Comparison of ENCODE assay signal across 8 cellular contexts in genomic region chr2:219434718-219435525, GRCh38. TPM values are rescaled to one million over a fixed set of nuclear protein-coding genes. Genes with fewer than 3 reads are reported as not detected.
A peak's percentile ranks its signal among the peaks of the same experiment; 100 is the strongest.
DNase-seq lines count a peak whose midpoint lies in the region; ATAC-seq, FAIRE-seq and TF ChIP-seq lines count a peak whose summit lies in the region.

Gene SPEG, plus strand, starts transcription at chr2:219434843. Its CDS starts 135 bp downstream, at chr2:219434978.

- H2AFZ ChIP-seq in GM23338: peak within 1 kb of the TSS; percentile 43
- peak within 1 kb of the TSS; percentile 79 for H2AFZ ChIP-seq in K562 (ENCODE audit: low read depth, low read length)

- in situ Hi-C loops in K562 (cut with MboI) (loop anchor here (5.0 kb wide), 1 partner anchor 33 kb away; no protein-coding TSS in a partner anchor), GM13976 (cut with MboI; ENCODE audit: low sequenced_read_pairs, unreplicated experiment) (no loop called here)

- no peak for TF ChIP-seq RAD21 in K562 (CRISPR knock-in tag; conservative IDR thresholded peaks at IDR 0.05 in 1 of 2, IDR thresholded peaks at IDR 0.05 in 1 of 2)

- BruUV-seq in K562 (replicated peaks; lab: Mats Ljungman, UMichigan): no TSS peak

- H3K79me2 ChIP-seq in GM23338 (replicated peaks; ENCODE audit: insufficient read depth) (no peaks in the 10 kb centered on the region), K562 (ENCODE audit: control insufficient read depth, insufficient read depth, low read length) (no peaks in the 10 kb centered on the region)

- no peak for TF ChIP-seq POLR2A in K562 (conservative IDR thresholded peaks at IDR 0.05)

- intact Hi-C loops in K562 (cut with micrococcal nuclease): loop anchor here (1.0 kb wide), 1 partner anchor 32 kb away; no protein-coding TSS in a partner anchor

- no peak within 1 kb of the TSS for H3K27ac Mint-ChIP-seq in GM23338

- 64% methylated on average over 4 of the region's 77 CpGs for WGBS in K562 (ENCODE audit: insufficient coverage, low coverage, missing lambda C conversion rate)

- H3K4me2 ChIP-seq in GM23338: peak within 1 kb of the TSS; percentile 90
- peak within 1 kb of the TSS; percentile 18; the same call in 1 of the 2 replicates for H3K4me2 ChIP-seq in K562 (ENCODE audit: insufficient read depth, low read length)

- H3K4me3 Mint-ChIP-seq in GM23338: peak within 1 kb of the TSS; percentile 73

- POLR2A ChIA-PET in K562 (lab: Yijun Ruan, JAX): no interaction called here

- H3K4me1 ChIP-seq in GM23338 (ENCODE audit: insufficient read depth): no peaks in the 10 kb centered on the region; the same call in 1 of the 2 replicates
- peaks cover 6 to 23% of the 10 kb centered on the region in 2 experiments; a peak in 4 of 5 replicates for H3K4me1 ChIP-seq in K562 (replicated peaks in 1 of 2; ENCODE audit: control insufficient read depth in 2 of 2, insufficient read depth in 2 of 2, low read length in 2 of 2)
- peaks cover 2% of the 10 kb centered on the region for H3K4me1 ChIP-seq in iPS-15b (ENCODE audit: control insufficient read depth, insufficient read depth, low read length)
- peaks cover 43% of the 10 kb centered on the region for H3K4me1 ChIP-seq in rectal smooth muscle tissue (ENCODE audit: control insufficient read depth, insufficient read depth, low read length)

- ATAC-seq in GM23338 (peak; percentile 67), K562 (no peak), HG03135 (IDR thresholded peaks at IDR 0.05; ENCODE audit: unreplicated experiment) (no peak), GM21423 (IDR thresholded peaks at IDR 0.05; ENCODE audit: unreplicated experiment) (no peak)

- H3K36me3 ChIP-seq in GM23338 (ENCODE audit: insufficient read depth) (no peaks in the 10 kb centered on the region), K562 (ENCODE audit: control insufficient read depth, insufficient read depth, low read length) (no peaks in the 10 kb centered on the region), iPS-15b (ENCODE audit: control insufficient read depth, insufficient read depth, low read length) (no peaks in the 10 kb centered on the region), rectal smooth muscle tissue (ENCODE audit: control insufficient read depth, insufficient read depth, low read length) (no peaks in the 10 kb centered on the region)

- H3K9me2 ChIP-seq in GM23338 (ENCODE audit: insufficient read depth): no peaks in the 10 kb centered on the region

- H3K9ac ChIP-seq in K562 (ENCODE audit: insufficient read depth in 1 of 2, low read depth in 2 of 2, low read length in 2 of 2) (peak within 1 kb of the TSS in 1 of 2 experiments; percentile 17; a peak in 1 of 4 replicates), iPS-15b (ENCODE audit: low read depth, low read length) (peak within 1 kb of the TSS; percentile 74), rectal smooth muscle tissue (ENCODE audit: low read length) (peak within 1 kb of the TSS; percentile 26)

- CTCF ChIA-PET in K562 (lab: Yijun Ruan, JAX; ENCODE audit: low intra/inter-chr PET ratio): interaction anchor here (0.6 to 2.4 kb wide), 2 partner anchors 31 to 275 kb away, joined by 3 to 21 read pairs; no protein-coding TSS in a partner anchor

- no peaks in the 10 kb centered on the region; the same call in 2 of the 3 replicates for H3K36me3 Mint-ChIP-seq in GM23338 (ENCODE audit: low read depth)

- H3K9me1 ChIP-seq in K562 (ENCODE audit: control insufficient read depth, insufficient read depth, low read length): peaks cover 2% of the 10 kb centered on the region

- H4K20me1 ChIP-seq in GM23338 (replicated peaks; ENCODE audit: insufficient read depth) (no peaks in the 10 kb centered on the region), K562 (replicated peaks; ENCODE audit: control insufficient read depth, insufficient read depth, low read length) (no peaks in the 10 kb centered on the region)

- FAIRE-seq in K562 (lab: Jason Lieb, UNC): no peak

- peak within 1 kb of the TSS; percentile 7; the same call in 1 of the 2 replicates for H3K27ac ChIP-seq in GM23338 (ENCODE audit: low read depth)
- no peak within 1 kb of the TSS; the same call in 2 of the 3 replicates for H3K27ac ChIP-seq in K562 (ENCODE audit: extremely low read depth, low read depth, low read length)
- H3K27ac ChIP-seq in rectal smooth muscle tissue (ENCODE audit: low read depth, low read length): peak within 1 kb of the TSS; percentile 99

- H3K9me3 ChIP-seq in K562 (replicated peaks; ENCODE audit: control insufficient read depth, insufficient read depth, low read depth, low read length): no peaks in the 10 kb centered on the region
- no peaks in the 10 kb centered on the region for H3K9me3 ChIP-seq in iPS-15b (ENCODE audit: control insufficient read depth, insufficient read depth, low read length)

- H3K4me3 ChIP-seq in GM23338 (peak within 1 kb of the TSS; percentile 62), K562 (no peak within 1 kb of the TSS), iPS-15b (ENCODE audit: low read depth, low read length) (peak within 1 kb of the TSS; percentile 59), rectal smooth muscle tissue (ENCODE audit: low read length) (peak within 1 kb of the TSS; percentile 50)

- no peak for TF ChIP-seq EP300 in K562 (IDR thresholded peaks at IDR 0.05; ENCODE audit: low read length)

- H3K27me3 ChIP-seq in GM23338 (ENCODE audit: insufficient read depth) (peaks cover 42% of the 10 kb centered on the region), K562 (ENCODE audit: control insufficient read depth in 2 of 2, insufficient read depth in 2 of 2, low read length in 2 of 2) (no peaks in the 10 kb centered on the region), iPS-15b (ENCODE audit: control insufficient read depth, insufficient read depth, low read length) (peaks cover 31% of the 10 kb centered on the region), rectal smooth muscle tissue (ENCODE audit: control insufficient read depth, insufficient read depth, low read length) (peaks cover 5% of the 10 kb centered on the region)

- H3K4me1 Mint-ChIP-seq in GM23338: peaks cover 8% of the 10 kb centered on the region

- no peak for TF ChIP-seq CTCF in GM23338 (conservative IDR thresholded peaks at IDR 0.05; ENCODE audit: low read depth in 2 of 2)
- no peak for TF ChIP-seq CTCF in K562 (IDR thresholded peaks at IDR 0.05 in 2 of 3, conservative IDR thresholded peaks at IDR 0.05 in 1 of 3; ENCODE audit: insufficient read depth in 2 of 3, low read depth in 1 of 3, low read length in 3 of 3)
- TF ChIP-seq CTCF in GM13976 (IDR thresholded peaks at IDR 0.05; ENCODE audit: borderline replicate concordance, control extremely low read depth, extremely low read depth, insufficient read depth, missing control alignments): no peak

- peaks cover 15% of the 10 kb centered on the region for H3K27me3 Mint-ChIP-seq in GM23338 (ENCODE audit: insufficient read depth, low read depth, poor library complexity)

- no peaks in the 10 kb centered on the region for H3K9me3 Mint-ChIP-seq in GM23338

- H3F3A ChIP-seq in GM23338 (replicated peaks; ENCODE audit: low read depth): no peaks in the 10 kb centered on the region

- DNase-seq in GM23338 (ENCODE audit: low spot score) (peak; percentile 62), K562 (ENCODE audit: extremely low read depth in 1 of 4, low spot score in 3 of 4) (no peak), GM13976 (ENCODE audit: low spot score) (no peak), germinal center (ENCODE audit: low spot score) (no peak)

TF ChIP-seq in GM23338, 12 proteins besides CTCF, POLR2A, EP300 and RAD21 (continues in another document):
- no peak for TF ChIP-seq JUNB (IDR thresholded peaks at IDR 0.05; ENCODE audit: unreplicated experiment)
- TF ChIP-seq ZNF114 (CRISPR knock-in tag; IDR thresholded peaks at IDR 0.05): no peak

TF ChIP-seq in K562, 482 proteins besides CTCF, POLR2A, EP300 and RAD21 (continues in another document):
- TF ChIP-seq HDAC8 (tag; IDR thresholded peaks at IDR 0.05) (no peak), E2F6 (IDR thresholded peaks at IDR 0.05; ENCODE audit: borderline replicate concordance in 1 of 2, extremely low read depth in 1 of 2, insufficient read depth in 1 of 2, insufficient read length in 1 of 2, low read depth in 1 of 2, low read length in 1 of 2, poor library complexity in 1 of 2, severe bottlenecking in 1 of 2) (no peak), POLR2AphosphoS5 (IDR thresholded peaks at IDR 0.05; ENCODE audit: control insufficient read depth, insufficient read depth, low read depth, low read length) (no peak), FIP1L1 (IDR thresholded peaks at IDR 0.05; ENCODE audit: low read depth, low read length, poor library complexity, severe bottlenecking) (no peak)

RNA-seq across cellular contexts. Expression of gene SPEG, which starts in this region (rescaled TPM):
- total RNA-seq in GM23338 (2014; rRNA removed; shearing (Covaris generic)): 32.4 and 32.6 TPM in 2 replicates
- polyA plus RNA-seq in GM23338 (2016; fragmentation: Nextera tagmentation; extraction: Ambion mirVana): 12.6 and 12.9 TPM in 2 replicates
- total RNA-seq in K562 (2011; cell fraction: chromatin; rRNA removed; ENCODE audit: low replicate concordance): 12.1 and 39.1 TPM in 2 replicates
- 23.0 and 26.8 TPM in 2 replicates for total RNA-seq in K562 (2011; cell fraction: nucleolus; rRNA removed)
- 15.2 and 19.2 TPM in 2 replicates for total RNA-seq in K562 (2011; cell fraction: nucleoplasm; rRNA removed)
- 3.9 and 6.0 TPM in 2 replicates for total RNA-seq in K562 (2014; rRNA removed)
- 1.3 and 1.5 TPM in 2 replicates for total RNA-seq in K562 (2014; rRNA removed; fragmentation: Illumina TruSeq; extraction: Trizol)
- 3.0 and 3.7 TPM in 2 replicates for total RNA-seq in K562 (2015; rRNA removed; fragmentation: Illumina TruSeq; extraction: Trizol)
- total RNA-seq in K562 (2021): 6.0 and 8.7 TPM in 2 replicates
- 6.3 and 6.5 TPM in 2 replicates for polyA plus RNA-seq in K562 (2011; rRNA removed)
- polyA plus RNA-seq in K562 (2011; cell fraction: cytosol; rRNA removed): 4.6 and 12.1 TPM in 2 replicates
- 24.5 and 70.3 TPM in 2 replicates for polyA plus RNA-seq in K562 (2011; cell fraction: nucleus; rRNA removed)
- polyA plus RNA-seq in K562 (2012): 9.4 and 12.8 TPM in 2 replicates
- polyA plus RNA-seq in K562 (2014; fragmentation: Illumina TruSeq; extraction: Trizol): 2.4 and 5.5 TPM in 2 replicates
- polyA plus RNA-seq in K562 (2014; fragmentation: Nextera tagmentation; extraction: Ambion mirVana): 1 to 10 TPM in 1 of 2 experiments, under 1 TPM in 1; 0.49 to 1.3 TPM
- 6.5 and 7.9 TPM in 2 replicates for polyA plus RNA-seq in K562 (2014; rRNA removed)
- polyA minus RNA-seq in K562 (2011; rRNA and poly(A)+ RNA removed): 1.5 and 2.0 TPM in 2 replicates
- polyA minus RNA-seq in K562 (2011; cell fraction: cytosol; rRNA and poly(A)+ RNA removed): 3.1 and 4.2 TPM in 2 replicates
- 11.8 and 14.0 TPM in 2 replicates for polyA minus RNA-seq in K562 (2011; cell fraction: nucleus; rRNA and poly(A)+ RNA removed)
